ENCODE assay signal across 24 cellular contexts in genomic region chr1:58390051-58390450, GRCh38.
DNase-seq lines count a peak whose midpoint lies in the region; ATAC-seq and TF ChIP-seq lines count a peak whose summit lies in the region.
"Had no signal": no experiment of that assay in that cellular context is flagged by ENCODE, and none has a peak within 500 bp of the region (broad histone marks: within the 10 kb centered on the region; RNA-seq: fewer than 3 reads in every experiment).

No MANE protein-coding gene starts in this region.

- H4K91ac ChIP-seq in mesenchymal stem cell (ENCODE audit: low read length): no peak overlapping the region

- H3K18ac ChIP-seq in mesenchymal stem cell (ENCODE audit: low read depth in 1 of 2, low read length in 2 of 2): no peak overlapping the region

- H3F3A ChIP-seq in Loucy (ENCODE audit: low read depth): peaks cover 23% of the 10 kb centered on the region
- no peaks in the 10 kb centered on the region for H3F3A ChIP-seq in OCI-LY1 (ENCODE audit: insufficient read depth, low read length)

- H3K4ac ChIP-seq in mesenchymal stem cell (ENCODE audit: low read depth in 1 of 2, low read length in 2 of 2): no peak overlapping the region

- no peak for ATAC-seq in stimulated activated memory B cell treated with anti-CD40 and anti-IgM and Interleukin-4, amounts not matched to agents 10 μg/mL and 1 μg/mL and 100 μg/mL, for 72 hours
- ATAC-seq: A549, GM23338, Right ventricle myocardium inferior had no signal

- H3K4me1 Mint-ChIP-seq in stimulated activated memory B cell treated with anti-CD40 and anti-IgM and Interleukin-4, amounts not matched to agents 10 μg/mL and 1 μg/mL and 100 μg/mL, for 72 hours: no peaks in the 10 kb centered on the region

- H3K4me2 ChIP-seq in Loucy (ENCODE audit: low read depth, low read length, poor library complexity, severe bottlenecking) (peak overlapping the region; percentile 99), OCI-LY1 (ENCODE audit: low read length) (no peak overlapping the region), mesenchymal stem cell (ENCODE audit: low read length, poor library complexity, severe bottlenecking) (no peak overlapping the region)
- H3K4me2 ChIP-seq: A549, GM23338, PC-9 had no signal

- peak overlapping the region; percentile 96 for H3K27ac ChIP-seq in OCI-LY1 (ENCODE audit: low read depth, low read length, poor library complexity, severe bottlenecking)
- no peak overlapping the region for H3K27ac ChIP-seq in mesenchymal stem cell (ENCODE audit: low read length, poor library complexity, severe bottlenecking)
- no peak overlapping the region for H3K27ac ChIP-seq in spleen
- H3K27ac ChIP-seq: A549; BLaER1 treated with 17β-estradiol and CSF1 and Interleukin-3, amounts not matched to agents 10 nM and 100 nM; PC-9; SJCRH30 had no signal

- H3K36me3 Mint-ChIP-seq in stimulated activated memory B cell treated with anti-CD40 and anti-IgM and Interleukin-4, amounts not matched to agents 10 μg/mL and 1 μg/mL and 100 μg/mL, for 72 hours: peaks cover 6% of the 10 kb centered on the region

- H4K20me1 ChIP-seq in Loucy (ENCODE audit: insufficient read depth, low read length, poor library complexity, severe bottlenecking): no peaks in the 10 kb centered on the region
- H4K20me1 ChIP-seq in OCI-LY1 (ENCODE audit: insufficient read depth, low read length): no peaks in the 10 kb centered on the region
- H4K20me1 ChIP-seq: BLaER1 treated with 17β-estradiol and CSF1 and Interleukin-3, amounts not matched to agents 10 nM and 100 nM had no signal

- no peak overlapping the region for H2BK15ac ChIP-seq in mesenchymal stem cell (ENCODE audit: low read depth, poor library complexity, severe bottlenecking)

- 44% methylated on average over 1 of the region's 1 CpG for WGBS in mesenchymal stem cell
- 72 to 100% (median 90%) methylated on average over 1 of the region's 1 CpG for WGBS in spleen, 5 donors

- no peak for TF ChIP-seq POLR2A in erythroblast (IDR thresholded peaks at IDR 0.05; ENCODE audit: low read length)
- no peak for TF ChIP-seq POLR2A in spleen (IDR thresholded peaks at IDR 0.05)

- H3K9me3 ChIP-seq in Loucy (ENCODE audit: insufficient read depth, low read depth, low read length) (no peaks in the 10 kb centered on the region), OCI-LY1 (ENCODE audit: low read length) (no peaks in the 10 kb centered on the region), mesenchymal stem cell (ENCODE audit: control insufficient read depth, low read length) (no peaks in the 10 kb centered on the region), spleen (no peaks in the 10 kb centered on the region)
- H3K9me3 ChIP-seq: A549; BLaER1 treated with 17β-estradiol and CSF1 and Interleukin-3, amounts not matched to agents 10 nM and 100 nM; HAP-1; SJCRH30 had no signal

- no peak overlapping the region for H2BK12ac ChIP-seq in mesenchymal stem cell (ENCODE audit: low read length in 2 of 2)

- H3K4me3 ChIP-seq in Loucy (ENCODE audit: low read length, poor library complexity, severe bottlenecking): no peak overlapping the region
- no peak overlapping the region for H3K4me3 ChIP-seq in OCI-LY1 (ENCODE audit: low read depth, low read length, poor library complexity, severe bottlenecking)
- H3K4me3 ChIP-seq in mesenchymal stem cell (ENCODE audit: insufficient read depth in 1 of 2, low read depth in 1 of 2, low read length in 2 of 2): no peak overlapping the region
- H3K4me3 ChIP-seq in spleen: no peak overlapping the region
- H3K4me3 ChIP-seq: A549; BLaER1 treated with 17β-estradiol and CSF1 and Interleukin-3, amounts not matched to agents 10 nM and 100 nM; GM23338; HAP-1; PC-9; SJCRH30 had no signal

- no peak overlapping the region for H4K8ac ChIP-seq in mesenchymal stem cell (ENCODE audit: low read length)

- H3K9me2 ChIP-seq in Loucy (replicated peaks; ENCODE audit: low read depth, low read length): no peaks in the 10 kb centered on the region
- H3K9me2 ChIP-seq in OCI-LY1 (ENCODE audit: low read depth, low read length): no peaks in the 10 kb centered on the region

- H3K23ac ChIP-seq in mesenchymal stem cell (ENCODE audit: low read length in 2 of 2): no peak overlapping the region

- no peak overlapping the region for H2BK120ac ChIP-seq in mesenchymal stem cell (ENCODE audit: low read depth, low read length)

- H3K27ac Mint-ChIP-seq in stimulated activated memory B cell treated with anti-CD40 and anti-IgM and Interleukin-4, amounts not matched to agents 10 μg/mL and 1 μg/mL and 100 μg/mL, for 72 hours: peak overlapping the region; percentile 30
- H3K27ac Mint-ChIP-seq: CD4-positive, alpha-beta memory T cell; GM23338; HFFc6 had no signal

- no peak overlapping the region for H2BK5ac ChIP-seq in mesenchymal stem cell (ENCODE audit: low read depth, low read length, poor library complexity, severe bottlenecking)

- peaks cover 65% of the 10 kb centered on the region for H3K4me1 ChIP-seq in Loucy (ENCODE audit: insufficient read depth, low read length, poor library complexity, severe bottlenecking)
- H3K4me1 ChIP-seq in OCI-LY1 (ENCODE audit: insufficient read depth, low read length, severe bottlenecking): peaks cover 35% of the 10 kb centered on the region
- H3K4me1 ChIP-seq in mesenchymal stem cell (ENCODE audit: control insufficient read depth, insufficient read depth, low read depth, low read length): no peaks in the 10 kb centered on the region
- peaks cover 0 to 26% (median 14%) of the 10 kb centered on the region in 6 donors for H3K4me1 ChIP-seq in spleen
- H3K4me1 ChIP-seq: HAP-1 had no signal

- H3K79me1 ChIP-seq in mesenchymal stem cell (replicated peaks; ENCODE audit: low read length, poor library complexity, severe bottlenecking): no peaks in the 10 kb centered on the region

- no peak overlapping the region for H2AK5ac ChIP-seq in mesenchymal stem cell (ENCODE audit: low read length, severe bottlenecking)

- H3K9ac ChIP-seq in Loucy (ENCODE audit: low read depth, low read length, poor library complexity, severe bottlenecking) (peak overlapping the region; percentile 87), OCI-LY1 (ENCODE audit: low read length) (no peak overlapping the region), mesenchymal stem cell (ENCODE audit: low read length) (no peak overlapping the region)
- H3K9ac ChIP-seq: BLaER1 treated with 17β-estradiol and CSF1 and Interleukin-3, amounts not matched to agents 10 nM and 100 nM had no signal

- H3K27me3 ChIP-seq in Loucy (ENCODE audit: insufficient read depth, low read length, poor library complexity, severe bottlenecking) (no peaks in the 10 kb centered on the region), OCI-LY1 (ENCODE audit: insufficient read depth, low read length) (no peaks in the 10 kb centered on the region), mesenchymal stem cell (ENCODE audit: control insufficient read depth in 1 of 2, insufficient read depth in 1 of 2, low read length in 2 of 2) (no peaks in the 10 kb centered on the region), spleen (replicated peaks in 1 of 7) (no peaks in the 10 kb centered on the region)
- H3K27me3 ChIP-seq: BLaER1 treated with 17β-estradiol and CSF1 and Interleukin-3, amounts not matched to agents 10 nM and 100 nM; SJCRH30 had no signal

- H3K14ac ChIP-seq in mesenchymal stem cell (ENCODE audit: low read length in 2 of 2): no peak overlapping the region

- no peak overlapping the region for H3K4me3 Mint-ChIP-seq in stimulated activated memory B cell treated with anti-CD40 and anti-IgM and Interleukin-4, amounts not matched to agents 10 μg/mL and 1 μg/mL and 100 μg/mL, for 72 hours
- H3K4me3 Mint-ChIP-seq: CD4-positive, alpha-beta memory T cell; GM23338; HFFc6 had no signal

- H3K27me3 Mint-ChIP-seq in stimulated activated memory B cell treated with anti-CD40 and anti-IgM and Interleukin-4, amounts not matched to agents 10 μg/mL and 1 μg/mL and 100 μg/mL, for 72 hours: no peaks in the 10 kb centered on the region
- H3K27me3 Mint-ChIP-seq: CD4-positive, alpha-beta memory T cell had no signal

- no peak for DNase-seq in mesenchymal stem cell
- DNase-seq in foreskin melanocyte: no peak
- no peak for DNase-seq in erythroblast (lab: John Stamatoyannopoulos, UW)
- no peak for DNase-seq in spleen
- DNase-seq: AML-193; CD4-positive, alpha-beta memory T cell; COR-L47; DMS53; HFFc6; NCI-H1105; NCI-H1436 treated with DMSO at 0.1 percent for 48 hours; NCI-H187 treated with DMSO at 0.1 percent for 48 hours; NCI-H69; NK-92 treated with Interleukin-12 subunit alpha and Interleukin-12 subunit beta, amount 100 ng/mL, for 24 hours; PC-9; SJCRH30 had no signal

- no peaks in the 10 kb centered on the region for H3K9me3 Mint-ChIP-seq in stimulated activated memory B cell treated with anti-CD40 and anti-IgM and Interleukin-4, amounts not matched to agents 10 μg/mL and 1 μg/mL and 100 μg/mL, for 72 hours
- H3K9me3 Mint-ChIP-seq: CD4-positive, alpha-beta memory T cell; GM23338; HFFc6 had no signal

- TF ChIP-seq CTCF in Loucy (conservative IDR thresholded peaks at IDR 0.05; ENCODE audit: low read length): no peak
- no peak for TF ChIP-seq CTCF in OCI-LY1 (IDR thresholded peaks at IDR 0.05; ENCODE audit: low read length)
- no peak for TF ChIP-seq CTCF in spleen (IDR thresholded peaks at IDR 0.05 in 8 of 11, conservative IDR thresholded peaks at IDR 0.05 in 3 of 11)

- H3K79me2 ChIP-seq in Loucy (ENCODE audit: insufficient read depth, low read length): no peaks in the 10 kb centered on the region
- H3K79me2 ChIP-seq in OCI-LY1 (ENCODE audit: insufficient read depth, low read length): no peaks in the 10 kb centered on the region

- intact Hi-C loops in spleen (cut with DNase I; ENCODE audit: low total_unique reads): no loop called here

- H2AFZ ChIP-seq in Loucy (ENCODE audit: low read length): 0 out of 2 replicates have a peak overlapping the region, but pooled peaks have one; percentile 23
- no peak overlapping the region for H2AFZ ChIP-seq in OCI-LY1 (ENCODE audit: low read length)
- H2AFZ ChIP-seq in mesenchymal stem cell (ENCODE audit: low read depth, low read length): peak overlapping the region; percentile 31
- H2AFZ ChIP-seq: GM23338, PC-9 had no signal

- H3K36me3 ChIP-seq in Loucy (ENCODE audit: insufficient read depth, low read length) (no peaks in the 10 kb centered on the region), OCI-LY1 (ENCODE audit: insufficient read depth, low read length) (0 out of 2 replicates have a peak, but pooled peaks cover 4% of the 10 kb centered on the region), mesenchymal stem cell (ENCODE audit: control insufficient read depth in 1 of 2, insufficient read depth in 2 of 2, low read depth in 1 of 2, low read length in 2 of 2) (no peaks in the 10 kb centered on the region), spleen (peaks cover 0 to 4% (median 0%) of the 10 kb centered on the region in 6 donors)
- H3K36me3 ChIP-seq: BLaER1 treated with 17β-estradiol and CSF1 and Interleukin-3, amounts not matched to agents 10 nM and 100 nM; HAP-1; SJCRH30 had no signal
